ENCODE assay signal across 28 cellular contexts in the genomic region with DNA sequence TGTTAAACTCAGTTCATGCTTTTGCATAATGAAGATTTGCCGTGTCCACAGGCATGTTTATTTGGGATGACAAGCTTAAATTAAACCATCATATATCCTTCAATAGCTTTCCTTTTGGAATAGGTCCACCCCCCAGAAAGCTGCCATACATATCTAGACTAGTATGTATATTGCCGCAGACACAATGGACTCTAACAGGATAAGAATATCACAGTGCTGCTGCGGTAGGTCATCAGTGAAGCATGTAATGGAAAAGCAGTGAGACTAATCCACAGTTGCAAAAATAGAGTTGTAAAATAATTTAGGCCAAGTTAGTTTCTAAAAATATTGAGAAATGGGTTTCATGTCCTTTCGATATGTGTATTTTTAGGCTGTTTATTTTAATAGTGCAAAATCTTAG.
"Had no signal": no experiment of that assay in that cellular context is flagged by ENCODE, and none has a peak within 500 bp of the region (broad histone marks: within the 10 kb centered on the region; RNA-seq: fewer than 3 reads in every experiment).

No MANE protein-coding gene starts in this region.

- ATAC-seq: activated CD4-positive, CD25-positive, alpha-beta regulatory T cell treated with anti-CD3 and anti-CD28 coated beads, Interleukin-2, amount 50 U/mL, for 24 hours; activated CD8-positive, alpha-beta T cell treated with anti-CD3 and anti-CD28 coated beads for 36 hours; activated T-cell treated with anti-CD3 and anti-CD28 coated beads, Interleukin-2, amount 50 U/mL, for 4 hours; activated T-helper 17 cell treated with anti-CD3 and anti-CD28 coated beads, Interleukin-2, amount 50 U/mL, for 72 hours; gastroesophageal sphincter; T-cell had no signal

- H3K4me1 ChIP-seq: breast epithelium, colonic mucosa, esophagus squamous epithelium had no signal

- H3K36me3 ChIP-seq: breast epithelium, cardiac muscle cell, colonic mucosa, esophagus squamous epithelium, gastroesophageal sphincter, WERI-Rb-1 had no signal

- DNase-seq: activated B cell treated with CpG ODN at 0.5 μM for 24 hours; activated CD4-positive, alpha-beta T cell treated with anti-CD3 and anti-CD28 coated beads for 48 hours; activated CD4-positive, alpha-beta T cell treated with anti-CD3 and anti-CD28 coated beads, Interleukin-2, amount 50 U/mL, for 1 hour; activated CD4-positive, alpha-beta T cell treated with anti-CD3 and anti-CD28 coated beads, Interleukin-2, amount 50 U/mL, for 48 hours; activated CD8-positive, alpha-beta memory T cell treated with anti-CD3 and anti-CD28 coated beads for 24 hours; activated CD8-positive, alpha-beta T cell treated with anti-CD3 and anti-CD28 coated beads for 36 hours; activated effector memory CD4-positive, alpha-beta T cell treated with Interleukin-2 at 50 U/mL for 16 hours; activated gamma-delta T cell treated with Interleukin-2 at 50 U/mL for 16 hours; activated naive CD4-positive, alpha-beta T cell treated with anti-CD3 and anti-CD28 coated beads, Interleukin-2, amount 50 U/mL, for 16 hours; activated naive CD4-positive, alpha-beta T cell treated with Interleukin-2 at 50 U/mL for 16 hours; activated T-cell treated with anti-CD3 and anti-CD28 coated beads, Interleukin-2, amount 50 U/mL, for 4 hours; amniotic stem cell; anterior cingulate cortex; central memory CD4-positive, alpha-beta T cell; cerebellar nuclear complex; colonic mucosa; effector CD8-positive, alpha-beta T cell; esophagus squamous epithelium; foreskin melanocyte; T-cell; T-helper 9 cell; WERI-Rb-1 had no signal

- H3K27me3 ChIP-seq: breast epithelium, cardiac muscle cell, colonic mucosa, esophagus squamous epithelium, gastroesophageal sphincter had no signal

- H3K9me3 ChIP-seq: breast epithelium, colonic mucosa, esophagus squamous epithelium, gastroesophageal sphincter had no signal

- H3K27ac ChIP-seq: breast epithelium, cardiac muscle cell, colonic mucosa, epithelial cell of prostate, esophagus squamous epithelium, gastroesophageal sphincter, WERI-Rb-1 had no signal

- H3K4me3 ChIP-seq: breast epithelium, cardiac muscle cell, colonic mucosa, esophagus squamous epithelium, gastroesophageal sphincter had no signal
